25 cellular contexts compared by ENCODE assay signal in genomic region chr19:31902821-31903220, GRCh38.
"Had no signal": no experiment of that assay in that cellular context is flagged by ENCODE, and none has a peak within 500 bp of the region (broad histone marks: within the 10 kb centered on the region; RNA-seq: fewer than 3 reads in every experiment).

No MANE protein-coding gene starts in this region.

- H2AFZ ChIP-seq: neural progenitor cell had no signal

- H3K9ac ChIP-seq: neural progenitor cell had no signal

- H3K4me2 ChIP-seq: neural progenitor cell had no signal

- H3K4me3 ChIP-seq: neural progenitor cell, pancreas, prostate gland, right atrium auricular region, right lobe of liver, sigmoid colon, stomach, thoracic aorta, thyroid gland, tibial nerve, upper lobe of left lung, vagina had no signal

- H3K27me3 ChIP-seq: neural progenitor cell, neutrophil, pancreas, right atrium auricular region, right lobe of liver, sigmoid colon, stomach, thyroid gland, tibial nerve, upper lobe of left lung, vagina had no signal

- DNase-seq: natural killer cell; nucleus accumbens; pancreas; retina; right lobe of liver; sigmoid colon; small intestine; stimulated activated CD4-positive, alpha-beta T cell treated with anti-CD3 and anti-CD28 coated beads, Interleukin-15, amount 100 ng/mL, for 24 hours; stimulated activated CD4-positive, alpha-beta T cell treated with anti-CD3 and anti-CD28 coated beads, Interleukin-2, amount 100 ng/mL, for 24 hours; stimulated activated CD4-positive, alpha-beta T cell treated with anti-CD3 and anti-CD28 coated beads, Interleukin-2, amount 100 ng/mL, for 48 hours; stimulated activated CD4-positive, alpha-beta T cell treated with anti-CD3 and anti-CD28 coated beads, Interleukin-4, amount 100 ng/mL, for 24 hours; stimulated activated naive B cell treated with anti-CD40 and anti-IgM and Interleukin-4, amounts not matched to agents 10 μg/mL and 1 μg/mL and 100 μg/mL, for 72 hours; stimulated activated naive CD4-positive, alpha-beta T cell treated with Interleukin-2 at 50 U/mL for 16 hours; stomach; thyroid gland; trophoblast cell; upper lobe of left lung had no signal

- H3K27ac ChIP-seq: neural progenitor cell, neutrophil, pancreas, prostate gland, right atrium auricular region, right lobe of liver, sigmoid colon, stomach, thoracic aorta, thyroid gland, upper lobe of left lung, vagina had no signal

- H3K9me3 ChIP-seq: neutrophil, pancreas, prostate gland, right atrium auricular region, right lobe of liver, sigmoid colon, thoracic aorta, thyroid gland, tibial nerve, upper lobe of left lung, vagina had no signal

- ATAC-seq: natural killer cell; pancreas; right lobe of liver; stimulated activated effector memory CD8-positive, alpha-beta T cell treated with anti-CD3 and anti-CD28 coated beads, Interleukin-12 subunit alpha, Interleukin-12 subunit beta, amount 100 ng/mL, for 72 hours; stimulated activated naive B cell treated with anti-CD40 and anti-IgM and Interleukin-4, amounts not matched to agents 10 μg/mL and 1 μg/mL and 100 μg/mL, for 72 hours had no signal

- H3K36me3 ChIP-seq: neural progenitor cell, neutrophil, pancreas, prostate gland, right atrium auricular region, right lobe of liver, sigmoid colon, stomach, thoracic aorta, thyroid gland, tibial nerve, upper lobe of left lung, vagina had no signal

- H3K4me1 ChIP-seq: pancreas, prostate gland, right atrium auricular region, right lobe of liver, thyroid gland had no signal
